16 cellular contexts compared by ENCODE assay signal in genomic region chr9:37424686-37425297, GRCh38. TPM values are rescaled to one million over a fixed set of nuclear protein-coding genes. Genes with fewer than 3 reads are reported as not detected.
DNase-seq lines count a peak whose midpoint lies in the region; ATAC-seq and TF ChIP-seq lines count a peak whose summit lies in the region.
"Had no signal": no experiment of that assay in that cellular context is flagged by ENCODE, and none has a peak within 500 bp of the region (broad histone marks: within the 10 kb centered on the region; RNA-seq: fewer than 3 reads in every experiment).

No MANE protein-coding gene starts in this region.

- H3K27ac ChIP-seq in SK-N-SH (ENCODE audit: low read depth in 2 of 2, low read length in 1 of 2) (no peak overlapping the region), VCaP (peak overlapping the region; percentile 96; the same call in 1 of the 2 replicates), layer of hippocampus (ENCODE audit: low read depth, low read length) (peak overlapping the region; percentile 59), substantia nigra (ENCODE audit: low read depth, low read length, poor library complexity, severe bottlenecking) (peak overlapping the region; percentile 35)
- H3K27ac ChIP-seq: PC-9, thoracic aorta, WERI-Rb-1 had no signal

- peaks cover 35% of the 10 kb centered on the region for H3K79me2 ChIP-seq in SK-N-SH (ENCODE audit: insufficient read depth)

- no peak for ATAC-seq in SK-N-SH treated with all-trans-retinoic acid at 6 μM for 48 hours
- ATAC-seq in HG02798 (IDR thresholded peaks at IDR 0.05; ENCODE audit: poor library complexity, unreplicated experiment), result no peak
- ATAC-seq: CD8-positive, alpha-beta T cell had no signal

- TF ChIP-seq RAD21 in SK-N-SH (IDR thresholded peaks at IDR 0.05; ENCODE audit: low read length), result no peak

- H4K20me1 ChIP-seq in SK-N-SH (ENCODE audit: insufficient read depth), result peaks cover 16% of the 10 kb centered on the region

- TF ChIP-seq CTCF in SK-N-SH (IDR thresholded peaks at IDR 0.05) (no peak), VCaP (conservative IDR thresholded peaks at IDR 0.05) (no peak)

- CTCF ChIA-PET in SK-N-SH (lab: Yijun Ruan, JAX), result interaction anchor here (1.5 kb wide), 1 partner anchor 9 kb away, joined by 7 read pairs; no protein-coding TSS in a partner anchor

- H3F3A ChIP-seq in SK-N-SH (replicated peaks; ENCODE audit: insufficient read depth), result no peaks in the 10 kb centered on the region

- no peaks in the 10 kb centered on the region for H3K9me3 ChIP-seq in SK-N-SH
- H3K9me3 ChIP-seq: thoracic aorta had no signal

- no peak overlapping the region for H2AFZ ChIP-seq in SK-N-SH (ENCODE audit: low read depth)
- H2AFZ ChIP-seq: PC-9 had no signal

- 100% methylated on average over 3 of the region's 18 CpGs for WGBS in SK-N-SH (ENCODE audit: low lambda C conversion rate)

- H3K27me3 ChIP-seq in SK-N-SH (ENCODE audit: insufficient read depth), result no peaks in the 10 kb centered on the region
- no peaks in the 10 kb centered on the region for H3K27me3 ChIP-seq in layer of hippocampus (ENCODE audit: control insufficient read depth, insufficient read depth, low read length)

- no peak overlapping the region for H3K9ac ChIP-seq in SK-N-SH

- H3K9me2 ChIP-seq in SK-N-SH, result no peaks in the 10 kb centered on the region

- H3K36me3 ChIP-seq in SK-N-SH (replicated peaks in 1 of 2; ENCODE audit: control insufficient read depth in 1 of 2, insufficient read depth in 2 of 2, low read length in 1 of 2), result peaks cover 22 to 35% of the 10 kb centered on the region in 2 experiments

- H3K4me2 ChIP-seq in SK-N-SH, result peak overlapping the region; percentile 99; the same call in 1 of the 2 replicates

- no peak for TF ChIP-seq EP300 in SK-N-SH (IDR thresholded peaks at IDR 0.05; ENCODE audit: borderline replicate concordance in 1 of 2, low read depth in 1 of 2, low read length in 1 of 2)

- POLR2A ChIA-PET in SK-N-SH (lab: Yijun Ruan, JAX), result no interaction called here

- no peak overlapping the region for H3K4me3 ChIP-seq in SK-N-SH (ENCODE audit: low read depth in 2 of 2, low read length in 1 of 2)
- H3K4me3 ChIP-seq: PC-9 had no signal

- H3K4me1 ChIP-seq in SK-N-SH (ENCODE audit: control insufficient read depth in 1 of 2, insufficient read depth in 2 of 2, low read depth in 1 of 2, low read length in 1 of 2), result peaks cover 13 to 19% of the 10 kb centered on the region in 2 experiments; a peak in 2 of 4 replicates

- DNase-seq in SK-N-SH, result no peak
- DNase-seq in substantia nigra (lab: John Stamatoyannopoulos, UW), result peak in 1 of 49 donors; percentile 47
- no peak for DNase-seq in ureter (ENCODE audit: low spot score)
- DNase-seq in HPDE6-E6E7 (ENCODE audit: extremely low spot score), result no peak
- DNase-seq: caudate nucleus; CD8-positive, alpha-beta T cell; NCI-H1417 treated with DMSO at 0.1 percent for 48 hours; NCI-H345; PC-9; SW 1271; WERI-Rb-1 had no signal

TF ChIP-seq in SK-N-SH, 30 proteins besides CTCF, POLR2A, EP300 and RAD21 (continues in another document):
- no peak for TF ChIP-seq FOXM1 (IDR thresholded peaks at IDR 0.05; ENCODE audit: low read depth)
- TF ChIP-seq RXRA (IDR thresholded peaks at IDR 0.05; ENCODE audit: borderline replicate concordance, low read depth), result no peak
- TF ChIP-seq NRF1 (IDR thresholded peaks at IDR 0.05; ENCODE audit: low read depth, low read length), result no peak
- TF ChIP-seq CHD2 (IDR thresholded peaks at IDR 0.05; ENCODE audit: low read length, partially characterized antibody), result no peak
- TF ChIP-seq TAF1 (IDR thresholded peaks at IDR 0.05; ENCODE audit: borderline replicate concordance, low read depth, low read length), result no peak
- TF ChIP-seq JUND (IDR thresholded peaks at IDR 0.05), result no peak
- no peak for TF ChIP-seq TEAD4 (IDR thresholded peaks at IDR 0.05; ENCODE audit: borderline replicate concordance, insufficient read depth)
- TF ChIP-seq FOXJ3 (CRISPR knock-in tag; IDR thresholded peaks at IDR 0.05), result no peak
- no peak for TF ChIP-seq SIN3A (IDR thresholded peaks at IDR 0.05; ENCODE audit: borderline replicate concordance, low read depth, low read length)
- TF ChIP-seq ELF1 (IDR thresholded peaks at IDR 0.05), result no peak
- TF ChIP-seq ZBTB33 (IDR thresholded peaks at IDR 0.05; ENCODE audit: borderline replicate concordance, low read depth), result no peak
- no peak for TF ChIP-seq IRF3 (IDR thresholded peaks at IDR 0.05; ENCODE audit: low read depth, low read length)
- TF ChIP-seq TCF12 (IDR thresholded peaks at IDR 0.05), result no peak
- no peak for TF ChIP-seq MEF2A (IDR thresholded peaks at IDR 0.05; ENCODE audit: borderline replicate concordance, low read depth)

TF ChIP-seq in SK-N-SH treated with all-trans-retinoic acid at 6 μM for 48 hours, 23 proteins besides CTCF, POLR2A, EP300 and RAD21:
- TF ChIP-seq ZNF70 (CRISPR knock-in tag; IDR thresholded peaks at IDR 0.05) (no peak), ESRRG (CRISPR knock-in tag; IDR thresholded peaks at IDR 0.05) (no peak), BACH2 (CRISPR knock-in tag; IDR thresholded peaks at IDR 0.05; ENCODE audit: borderline replicate concordance) (no peak)

RNA-seq across cellular contexts. Expression of gene GRHPR, which starts 2.3 kb away (rescaled TPM):
- 206 and 232 TPM in 2 replicates for polyA plus RNA-seq in SK-N-SH (2012; rRNA removed)
- 107 and 153 TPM in 2 replicates for polyA plus RNA-seq in SK-N-SH (2012; cell fraction: cytosol; rRNA removed)
- 193 and 213 TPM in 2 replicates for polyA plus RNA-seq in SK-N-SH (2012; cell fraction: nucleus; rRNA removed)
- total RNA-seq in ureter, result 74.2 TPM

RNA-seq across cellular contexts. Expression of gene ZBTB5, which starts 40.5 kb away (rescaled TPM):
- polyA plus RNA-seq in SK-N-SH (2012; rRNA removed), result 6.3 and 9.6 TPM in 2 replicates
- 4.8 and 5.8 TPM in 2 replicates for polyA plus RNA-seq in SK-N-SH (2012; cell fraction: cytosol; rRNA removed)
- 13.3 and 18.3 TPM in 2 replicates for polyA plus RNA-seq in SK-N-SH (2012; cell fraction: nucleus; rRNA removed)
- total RNA-seq in ureter, result 12.6 TPM

Comparison
In these comparisons a context has a peak if more than half of its experiments do, and no peak if none do; other contexts are left out.
1. H3K27ac ChIP-seq: peak in VCaP (single experiment), layer of hippocampus (single experiment) and substantia nigra (single experiment); none in SK-N-SH (0 of 2).